In the genomic region with DNA sequence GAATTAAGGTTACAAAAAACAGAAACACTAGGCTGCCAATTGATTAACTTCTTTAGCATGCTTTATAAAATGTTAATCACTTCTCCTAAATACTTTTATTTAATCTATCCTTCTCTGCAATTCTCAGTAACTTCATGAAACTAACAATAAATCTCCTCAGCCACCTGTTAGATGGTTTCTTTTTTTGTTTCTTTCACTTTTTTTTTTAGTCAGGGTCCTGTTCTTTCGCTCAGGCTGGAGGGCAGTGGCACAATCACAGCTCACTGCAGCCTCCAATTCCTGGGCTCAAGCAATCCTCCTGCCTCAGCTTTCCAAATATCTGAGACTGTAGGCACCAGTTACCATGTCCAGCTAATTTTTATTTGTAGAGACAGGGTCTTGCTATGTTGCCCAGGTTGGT, we compare ENCODE assay signal across 1 cellular context.
TF ChIP-seq lines count a peak whose summit lies in the region.

No MANE protein-coding gene starts in this region.

TF ChIP-seq in GM12878, 131 proteins besides CTCF, POLR2A, EP300 and RAD21 (continued from another document):
- TF ChIP-seq, protein P1, sequence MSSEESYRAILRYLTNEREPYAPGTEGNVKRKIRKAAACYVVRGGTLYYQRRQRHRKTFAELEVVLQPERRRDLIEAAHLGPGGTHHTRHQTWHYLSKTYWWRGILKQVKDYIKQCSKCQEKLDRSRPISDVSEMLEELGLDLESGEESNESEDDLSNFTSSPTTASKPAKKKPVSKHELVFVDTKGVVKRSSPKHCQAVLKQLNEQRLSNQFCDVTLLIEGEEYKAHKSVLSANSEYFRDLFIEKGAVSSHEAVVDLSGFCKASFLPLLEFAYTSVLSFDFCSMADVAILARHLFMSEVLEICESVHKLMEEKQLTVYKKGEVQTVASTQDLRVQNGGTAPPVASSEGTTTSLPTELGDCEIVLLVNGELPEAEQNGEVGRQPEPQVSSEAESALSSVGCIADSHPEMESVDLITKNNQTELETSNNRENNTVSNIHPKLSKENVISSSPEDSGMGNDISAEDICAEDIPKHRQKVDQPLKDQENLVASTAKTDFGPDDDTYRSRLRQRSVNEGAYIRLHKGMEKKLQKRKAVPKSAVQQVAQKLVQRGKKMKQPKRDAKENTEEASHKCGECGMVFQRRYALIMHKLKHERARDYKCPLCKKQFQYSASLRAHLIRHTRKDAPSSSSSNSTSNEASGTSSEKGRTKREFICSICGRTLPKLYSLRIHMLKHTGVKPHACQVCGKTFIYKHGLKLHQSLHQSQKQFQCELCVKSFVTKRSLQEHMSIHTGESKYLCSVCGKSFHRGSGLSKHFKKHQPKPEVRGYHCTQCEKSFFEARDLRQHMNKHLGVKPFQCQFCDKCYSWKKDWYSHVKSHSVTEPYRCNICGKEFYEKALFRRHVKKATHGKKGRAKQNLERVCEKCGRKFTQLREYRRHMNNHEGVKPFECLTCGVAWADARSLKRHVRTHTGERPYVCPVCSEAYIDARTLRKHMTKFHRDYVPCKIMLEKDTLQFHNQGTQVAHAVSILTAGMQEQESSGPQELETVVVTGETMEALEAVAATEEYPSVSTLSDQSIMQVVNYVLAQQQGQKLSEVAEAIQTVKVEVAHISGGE (CRISPR knock-in tag; IDR thresholded peaks at IDR 0.05) = no peak
- TF ChIP-seq NFIC (IDR thresholded peaks at IDR 0.05; ENCODE audit: low read depth, low read length) = peak; percentile 40; the same call in 1 of the 2 replicates
- no peak for TF ChIP-seq IKZF2 (IDR thresholded peaks at IDR 0.05)
- TF ChIP-seq, protein P2, sequence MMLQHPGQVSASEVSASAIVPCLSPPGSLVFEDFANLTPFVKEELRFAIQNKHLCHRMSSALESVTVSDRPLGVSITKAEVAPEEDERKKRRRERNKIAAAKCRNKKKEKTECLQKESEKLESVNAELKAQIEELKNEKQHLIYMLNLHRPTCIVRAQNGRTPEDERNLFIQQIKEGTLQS (IDR thresholded peaks at IDR 0.05; ENCODE audit: borderline replicate concordance, extremely low read depth, low read depth, low read length) = no peak
- TF ChIP-seq SUPT20H (IDR thresholded peaks at IDR 0.05; ENCODE audit: borderline replicate concordance, control insufficient read depth, low read depth, low read length) = no peak
- no peak for TF ChIP-seq PAX5 (IDR thresholded peaks at IDR 0.05; ENCODE audit: borderline replicate concordance, low read depth, low read length)
- no peak for TF ChIP-seq ZBED1 (IDR thresholded peaks at IDR 0.05; ENCODE audit: borderline replicate concordance)
- no peak for TF ChIP-seq ZNF217 (IDR thresholded peaks at IDR 0.05)
- TF ChIP-seq RB1 (IDR thresholded peaks at IDR 0.05; ENCODE audit: borderline replicate concordance) = no peak
- no peak for TF ChIP-seq RAD51 (IDR thresholded peaks at IDR 0.05)
- no peak for TF ChIP-seq KLF5 (IDR thresholded peaks at IDR 0.05; ENCODE audit: partially characterized antibody)
- no peak for TF ChIP-seq DPF2 (IDR thresholded peaks at IDR 0.05)
- TF ChIP-seq GABPA (IDR thresholded peaks at IDR 0.05; ENCODE audit: low read depth) = no peak
- TF ChIP-seq, protein P3, sequence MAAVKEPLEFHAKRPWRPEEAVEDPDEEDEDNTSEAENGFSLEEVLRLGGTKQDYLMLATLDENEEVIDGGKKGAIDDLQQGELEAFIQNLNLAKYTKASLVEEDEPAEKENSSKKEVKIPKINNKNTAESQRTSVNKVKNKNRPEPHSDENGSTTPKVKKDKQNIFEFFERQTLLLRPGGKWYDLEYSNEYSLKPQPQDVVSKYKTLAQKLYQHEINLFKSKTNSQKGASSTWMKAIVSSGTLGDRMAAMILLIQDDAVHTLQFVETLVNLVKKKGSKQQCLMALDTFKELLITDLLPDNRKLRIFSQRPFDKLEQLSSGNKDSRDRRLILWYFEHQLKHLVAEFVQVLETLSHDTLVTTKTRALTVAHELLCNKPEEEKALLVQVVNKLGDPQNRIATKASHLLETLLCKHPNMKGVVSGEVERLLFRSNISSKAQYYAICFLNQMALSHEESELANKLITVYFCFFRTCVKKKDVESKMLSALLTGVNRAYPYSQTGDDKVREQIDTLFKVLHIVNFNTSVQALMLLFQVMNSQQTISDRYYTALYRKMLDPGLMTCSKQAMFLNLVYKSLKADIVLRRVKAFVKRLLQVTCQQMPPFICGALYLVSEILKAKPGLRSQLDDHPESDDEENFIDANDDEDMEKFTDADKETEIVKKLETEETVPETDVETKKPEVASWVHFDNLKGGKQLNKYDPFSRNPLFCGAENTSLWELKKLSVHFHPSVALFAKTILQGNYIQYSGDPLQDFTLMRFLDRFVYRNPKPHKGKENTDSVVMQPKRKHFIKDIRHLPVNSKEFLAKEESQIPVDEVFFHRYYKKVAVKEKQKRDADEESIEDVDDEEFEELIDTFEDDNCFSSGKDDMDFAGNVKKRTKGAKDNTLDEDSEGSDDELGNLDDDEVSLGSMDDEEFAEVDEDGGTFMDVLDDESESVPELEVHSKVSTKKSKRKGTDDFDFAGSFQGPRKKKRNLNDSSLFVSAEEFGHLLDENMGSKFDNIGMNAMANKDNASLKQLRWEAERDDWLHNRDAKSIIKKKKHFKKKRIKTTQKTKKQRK (IDR thresholded peaks at IDR 0.05; ENCODE audit: low read depth, low read length) = no peak
TF ChIP-seq in GM12878: peak in this region for 4.
